ENCODE assay signal across 8 cellular contexts in genomic region chr3:30894521-30895289, GRCh38. TPM values are rescaled to one million over a fixed set of nuclear protein-coding genes. Genes with fewer than 3 reads are reported as not detected.
A peak's percentile ranks its signal among the peaks of the same experiment; 100 is the strongest.
DNase-seq lines count a peak whose midpoint lies in the region; ATAC-seq and TF ChIP-seq lines count a peak whose summit lies in the region.

Gene GADL1, minus strand, starts transcription at chr3:30894661. Its CDS starts 47 bp downstream, at chr3:30894614.

- H3K27ac Mint-ChIP-seq in T-helper 17 cell (no peak within 1 kb of the TSS), endodermal cell (no peak within 1 kb of the TSS)

- peak; percentile 34 for DNase-seq in activated CD4-positive, alpha-beta T cell treated with anti-CD3 and anti-CD28 coated beads for 48 hours
- no peak for DNase-seq in activated CD4-positive, alpha-beta T cell treated with anti-CD3 and anti-CD28 coated beads for 1 hour
- no peak for DNase-seq in T-helper 17 cell
- peak; percentile 81 for DNase-seq in endodermal cell
- peak; percentile 72 for DNase-seq in upper lobe of right lung
- DNase-seq in mesenteric fat pad (ENCODE audit: low spot score): no peak
- no peak for DNase-seq in stimulated activated naive CD4-positive, alpha-beta T cell treated with Interleukin-2 at 50 U/mL for 16 hours (lab: John Stamatoyannopoulos, UW)

- peaks cover 10% of the 10 kb centered on the region for H3K4me1 Mint-ChIP-seq in T-helper 17 cell
- H3K4me1 Mint-ChIP-seq in endodermal cell: no peaks in the 10 kb centered on the region

- no peaks in the 10 kb centered on the region for H3K36me3 ChIP-seq in endodermal cell (ENCODE audit: control insufficient read depth, insufficient read depth, low read length)
- no peaks in the 10 kb centered on the region for H3K36me3 ChIP-seq in muscle layer of colon (ENCODE audit: insufficient read depth, low read length)
- H3K36me3 ChIP-seq in upper lobe of right lung: no peaks in the 10 kb centered on the region

- H3K4me1 ChIP-seq in endodermal cell (ENCODE audit: control insufficient read depth, insufficient read depth, low read length): no peaks in the 10 kb centered on the region
- no peaks in the 10 kb centered on the region for H3K4me1 ChIP-seq in muscle layer of colon (ENCODE audit: insufficient read depth, low read length)
- peaks cover 6% of the 10 kb centered on the region for H3K4me1 ChIP-seq in upper lobe of right lung

- TF ChIP-seq CTCF in endodermal cell (conservative IDR thresholded peaks at IDR 0.05): peak; percentile 40
- TF ChIP-seq CTCF in upper lobe of right lung (IDR thresholded peaks at IDR 0.05): no peak

- H3K4me3 ChIP-seq in endodermal cell (ENCODE audit: low read length) (peak within 1 kb of the TSS; percentile 65), muscle layer of colon (ENCODE audit: low read depth in 1 of 2, low read length in 2 of 2) (peak within 1 kb of the TSS; percentile 40 to 61), upper lobe of right lung (peak within 1 kb of the TSS; percentile 59)

- H3K9me3 ChIP-seq in T-helper 17 cell (ENCODE audit: control insufficient read depth, low read length, poor library complexity, severe bottlenecking): no peaks in the 10 kb centered on the region
- H3K9me3 ChIP-seq in endodermal cell (ENCODE audit: control insufficient read depth, low read length): no peaks in the 10 kb centered on the region
- no peaks in the 10 kb centered on the region for H3K9me3 ChIP-seq in muscle layer of colon (ENCODE audit: low read length)
- H3K9me3 ChIP-seq in upper lobe of right lung: no peaks in the 10 kb centered on the region

- no peaks in the 10 kb centered on the region for H3K9me3 Mint-ChIP-seq in endodermal cell

- H3K36me3 Mint-ChIP-seq in T-helper 17 cell (ENCODE audit: low read depth) (no peaks in the 10 kb centered on the region), endodermal cell (ENCODE audit: low read depth) (no peaks in the 10 kb centered on the region)

- H3K27me3 ChIP-seq in endodermal cell (ENCODE audit: control insufficient read depth, insufficient read depth, low read length, poor library complexity, severe bottlenecking) (peaks cover 41% of the 10 kb centered on the region), muscle layer of colon (ENCODE audit: control insufficient read depth in 1 of 2, insufficient read depth in 2 of 2, low read length in 2 of 2) (no peaks in the 10 kb centered on the region), upper lobe of right lung (peaks cover 30% of the 10 kb centered on the region)

- H3K27me3 Mint-ChIP-seq in T-helper 17 cell (peaks cover 33% of the 10 kb centered on the region), endodermal cell (ENCODE audit: insufficient read depth) (peaks cover 52% of the 10 kb centered on the region)

- H3K4me3 Mint-ChIP-seq in T-helper 17 cell (peak within 1 kb of the TSS; percentile 78), endodermal cell (peak within 1 kb of the TSS; percentile 48)

- intact Hi-C loops in upper lobe of right lung (cut with DNase I): no loop called here

- no peak within 1 kb of the TSS for H3K27ac ChIP-seq in endodermal cell (ENCODE audit: low read depth, low read length)
- H3K27ac ChIP-seq in muscle layer of colon (ENCODE audit: low read depth, low read length): no peak within 1 kb of the TSS
- H3K27ac ChIP-seq in upper lobe of right lung: no peak within 1 kb of the TSS

- 10 to 12% methylated on average over 26 to 38 of the region's 38 CpGs for WGBS in endodermal cell (ENCODE audit: insufficient coverage in 1 of 2, insufficient read length in 1 of 2), 2 experiments

- H3K9ac ChIP-seq in endodermal cell (ENCODE audit: extremely low read depth, low read length, poor library complexity, severe bottlenecking) (no peak within 1 kb of the TSS), muscle layer of colon (ENCODE audit: low read length) (no peak within 1 kb of the TSS)

- ATAC-seq in T-helper 17 cell (no peak), upper lobe of right lung (peak; percentile 72)

RNA-seq across cellular contexts. Expression of gene GADL1, which starts in this region (rescaled TPM):
- total RNA-seq in T-helper 17 cell: not detected
- under 1 TPM in 1 of 2 donors, not detected in 1; 0.11 TPM for total RNA-seq in endodermal cell
- polyA plus RNA-seq in endodermal cell (2013, experiment 1 of 2): 0.07 TPM
- polyA plus RNA-seq in endodermal cell (2013, experiment 2 of 2): 0.17 TPM
- not detected for total RNA-seq in upper lobe of right lung
- total RNA-seq in mesenteric fat pad: not detected

Comparison
In these comparisons a context has a peak if more than half of its experiments do, and no peak if none do; other contexts are left out.
1. Peak in DNase-seq and H3K4me3 ChIP-seq in endodermal cell; RNA of the gene not detected or under 1 TPM.
2. Peak in DNase-seq, ATAC-seq and H3K4me3 ChIP-seq in upper lobe of right lung; RNA of the gene not detected or under 1 TPM.